In genomic region chr16:30557950-30558788, GRCh38 we compare ENCODE assay signal across 8 cellular contexts. TPM values are rescaled to one million over a fixed set of nuclear protein-coding genes. Genes with fewer than 3 reads are reported as not detected.
A peak's percentile ranks its signal among the peaks of the same experiment; 100 is the strongest.
DNase-seq lines count a peak whose midpoint lies in the region; ATAC-seq, FAIRE-seq and TF ChIP-seq lines count a peak whose summit lies in the region.

Gene ZNF764 (minus strand): TSS chr16:30558374. CDS start chr16:30558182, 192 bp downstream.

- H3K4me1 ChIP-seq in kidney (ENCODE audit: control insufficient read depth in 1 of 2, insufficient read depth in 1 of 2, low read depth in 1 of 2, low read length in 2 of 2) = peaks cover 0 to 2% of the 10 kb centered on the region in 2 donors

- peaks cover 6 to 8% of the 10 kb centered on the region in 2 donors for H3K36me3 ChIP-seq in kidney (ENCODE audit: control insufficient read depth in 1 of 2, insufficient read depth in 2 of 2, low read length in 2 of 2)

- peak within 1 kb of the TSS; percentile 70 to 81 for H3K9ac ChIP-seq in kidney (ENCODE audit: low read length in 2 of 2)

- TF ChIP-seq CTCF in kidney (IDR thresholded peaks at IDR 0.05; ENCODE audit: borderline replicate concordance, extremely low read depth, insufficient read depth) = peak; percentile 9

- H3K27ac ChIP-seq in kidney (ENCODE audit: low read depth in 2 of 2, low read length in 2 of 2) = peak within 1 kb of the TSS; percentile 94 to 95

- intact Hi-C loops in kidney (cut with DNase I) = no loop called here

- ATAC-seq in GM19043 (IDR thresholded peaks at IDR 0.05; ENCODE audit: low read depth, unreplicated experiment) = peak; percentile 89
- ATAC-seq in HG03378 (IDR thresholded peaks at IDR 0.05; ENCODE audit: unreplicated experiment) = peak; percentile 78

- DNase-seq in Ammon's horn (ENCODE audit: low spot score) (peak; percentile 98), NCI-H510A (lab: John Stamatoyannopoulos, UW) (peak; percentile 99), cerebellum (ENCODE audit: low spot score) (peak; percentile 97), kidney (peak; percentile 99)
- peak; percentile 97 for DNase-seq in activated CD4-positive, alpha-beta T cell treated with anti-CD3 and anti-CD28 coated beads for 1 hour
- peak; percentile 98 for DNase-seq in stimulated activated CD4-positive, alpha-beta T cell treated with anti-CD3 and anti-CD28 coated beads, Interleukin-15, amount 100 ng/mL, for 24 hours

- H3K9me3 ChIP-seq in kidney (ENCODE audit: control insufficient read depth in 1 of 2, low read length in 2 of 2) = no peaks in the 10 kb centered on the region

- FAIRE-seq in kidney (lab: Jason Lieb, UNC) = peak; percentile 97

- peak within 1 kb of the TSS; percentile 71 to 83 for H3K4me3 ChIP-seq in kidney (ENCODE audit: low read length in 2 of 2)

RNA-seq across cellular contexts. Expression of gene ZNF764, which starts in this region (rescaled TPM):
- total RNA-seq in cerebellum = 10.1 TPM
- 11.9 TPM for total RNA-seq in kidney
- polyA plus RNA-seq in kidney (ENCODE audit: insufficient read depth, low read depth, low replicate concordance) = 4.4 TPM

Comparison
In these comparisons a context has a peak if more than half of its experiments do, and no peak if none do; other contexts are left out.
1. Peak in every context shown above with its lines: DNase-seq, ATAC-seq, H3K4me3 ChIP-seq and H3K27ac ChIP-seq.